16 cellular contexts compared by ENCODE assay signal in genomic region chr3:157098823-157099185, GRCh38.
DNase-seq lines count a peak whose midpoint lies in the region; ATAC-seq and TF ChIP-seq lines count a peak whose summit lies in the region.
"Had no signal": no experiment of that assay in that cellular context is flagged by ENCODE, and none has a peak within 500 bp of the region (broad histone marks: within the 10 kb centered on the region; RNA-seq: fewer than 3 reads in every experiment).

No MANE protein-coding gene starts in this region.

- no peaks in the 10 kb centered on the region for H3K79me2 ChIP-seq in mammary epithelial cell (ENCODE audit: insufficient read depth, low read length)

- H3K9me3 Mint-ChIP-seq in MCF 10A (ENCODE audit: unreplicated experiment), result no peaks in the 10 kb centered on the region
- H3K9me3 Mint-ChIP-seq in activated T-helper 1 cell treated with anti-CD3 and anti-CD28 coated beads, Interleukin-12 subunit alpha, Interleukin-12 subunit beta, Interleukin-2, Interleukin-4 antibody, amounts not matched to agents 30 ng/mL and 10 ng/mL and 1 ng/mL, durations not matched to agents 14 hours and 24 hours and 36 hours, result no peaks in the 10 kb centered on the region
- H3K9me3 Mint-ChIP-seq in stimulated activated naive CD8-positive, alpha-beta T cell treated with anti-CD3 and anti-CD28 coated beads, Interleukin-15, amount 100 ng/mL, for 72 hours, result no peaks in the 10 kb centered on the region
- H3K9me3 Mint-ChIP-seq: activated CD4-positive, alpha-beta T cell treated with anti-CD3 and anti-CD28 coated beads, Interleukin-2, amount 10 ng/mL, durations not matched to agents 7 days and 5 days; activated T-helper 2 cell treated with anti-CD3 and anti-CD28 coated beads, Interferon-gamma antibody, Interleukin-2, Interleukin-4, amounts not matched to agents 10 μg/mL and 5 μg/mL and 100 μg/mL, durations not matched to agents 14 hours and 24 hours and 36 hours; neural progenitor cell had no signal

- H3K36me3 ChIP-seq in mammary epithelial cell (ENCODE audit: insufficient read depth, low read length) (no peaks in the 10 kb centered on the region), gastroesophageal sphincter (no peaks in the 10 kb centered on the region), stomach (no peaks in the 10 kb centered on the region)
- H3K36me3 ChIP-seq: neural progenitor cell had no signal

- H3K4me2 ChIP-seq in mammary epithelial cell (ENCODE audit: insufficient read depth, low read depth, low read length), result no peak overlapping the region
- H3K4me2 ChIP-seq: neural progenitor cell had no signal

- dilution Hi-C loops in mammary epithelial cell (cut with HindIII; ENCODE audit: low sequenced_read_pairs), result no loop called here

- peak; percentile 66 for ATAC-seq in gastroesophageal sphincter
- no peak for ATAC-seq in stimulated activated naive CD8-positive, alpha-beta T cell treated with anti-CD3 and anti-CD28 coated beads, Interleukin-15, amount 100 ng/mL, for 72 hours

- 86% methylated on average over 3 of the region's 3 CpGs for WGBS in mammary epithelial cell (ENCODE audit: low coverage, missing lambda C conversion rate)
- 42 to 49% methylated on average over 3 of the region's 3 CpGs for WGBS in gastroesophageal sphincter (ENCODE audit: low coverage in 1 of 2), 2 donors
- 69 to 85% (median 75%) methylated on average over 3 of the region's 3 CpGs for WGBS in stomach, 5 donors

- H3K27ac ChIP-seq in mammary epithelial cell (ENCODE audit: insufficient read depth, low read depth, low read length) (no peak overlapping the region), gastroesophageal sphincter (peak overlapping the region; percentile 14 to 74 (median 44)), stomach (peak overlapping the region in 4 of 5 donors; percentile 17 to 57 (median 36))
- H3K27ac ChIP-seq: neural progenitor cell had no signal

- BruUV-seq in MCF 10A (replicated peaks; lab: Mats Ljungman, UMichigan) (no TSS peak), mammary epithelial cell (replicated peaks; lab: Mats Ljungman, UMichigan) (no TSS peak)

- H3K9ac ChIP-seq in mammary epithelial cell (ENCODE audit: insufficient read depth, low read length), result no peak overlapping the region
- H3K9ac ChIP-seq: neural progenitor cell had no signal

- H3K4me3 Mint-ChIP-seq in MCF 10A (ENCODE audit: unreplicated experiment), result no peak overlapping the region
- no peak overlapping the region for H3K4me3 Mint-ChIP-seq in activated T-helper 1 cell treated with anti-CD3 and anti-CD28 coated beads, Interleukin-12 subunit alpha, Interleukin-12 subunit beta, Interleukin-2, Interleukin-4 antibody, amounts not matched to agents 30 ng/mL and 10 ng/mL and 1 ng/mL, durations not matched to agents 14 hours and 24 hours and 36 hours
- no peak overlapping the region for H3K4me3 Mint-ChIP-seq in stimulated activated naive CD8-positive, alpha-beta T cell treated with anti-CD3 and anti-CD28 coated beads, Interleukin-15, amount 100 ng/mL, for 72 hours
- H3K4me3 Mint-ChIP-seq: activated CD4-positive, alpha-beta T cell treated with anti-CD3 and anti-CD28 coated beads, Interleukin-2, amount 10 ng/mL, durations not matched to agents 7 days and 5 days; neural progenitor cell had no signal

- POLR2A ChIA-PET in MCF 10A (lab: Yijun Ruan, JAX), result interaction anchor here (0.9 to 12.8 kb wide), 12 partner anchors 9 to 426 kb away, joined by 4 to 192 read pairs (median 8); partner anchors contain the start of gene TIPARP

- H3K36me3 Mint-ChIP-seq in MCF 10A (ENCODE audit: insufficient read depth, unreplicated experiment), result no peaks in the 10 kb centered on the region
- peaks cover 1% of the 10 kb centered on the region for H3K36me3 Mint-ChIP-seq in activated T-helper 1 cell treated with anti-CD3 and anti-CD28 coated beads, Interleukin-12 subunit alpha, Interleukin-12 subunit beta, Interleukin-2, Interleukin-4 antibody, amounts not matched to agents 30 ng/mL and 10 ng/mL and 1 ng/mL, durations not matched to agents 14 hours and 24 hours and 36 hours (ENCODE audit: low read depth)
- H3K36me3 Mint-ChIP-seq: neural progenitor cell had no signal

- peaks cover 16% of the 10 kb centered on the region for H3K4me1 Mint-ChIP-seq in MCF 10A (ENCODE audit: insufficient read depth, unreplicated experiment)
- peaks cover 66% of the 10 kb centered on the region for H3K4me1 Mint-ChIP-seq in activated T-helper 1 cell treated with anti-CD3 and anti-CD28 coated beads, Interleukin-12 subunit alpha, Interleukin-12 subunit beta, Interleukin-2, Interleukin-4 antibody, amounts not matched to agents 30 ng/mL and 10 ng/mL and 1 ng/mL, durations not matched to agents 14 hours and 24 hours and 36 hours (ENCODE audit: low read depth)
- peaks cover 44% of the 10 kb centered on the region for H3K4me1 Mint-ChIP-seq in stimulated activated naive CD8-positive, alpha-beta T cell treated with anti-CD3 and anti-CD28 coated beads, Interleukin-15, amount 100 ng/mL, for 72 hours

- TF ChIP-seq POLR2A in gastroesophageal sphincter (IDR thresholded peaks at IDR 0.05), result no peak
- TF ChIP-seq POLR2A in stomach (IDR thresholded peaks at IDR 0.05), result no peak

- TF ChIP-seq CTCF in MCF 10A (IDR thresholded peaks at IDR 0.05; ENCODE audit: unreplicated experiment) (no peak), mammary epithelial cell (conservative IDR thresholded peaks at IDR 0.05 in 1 of 2, IDR thresholded peaks at IDR 0.05 in 1 of 2; ENCODE audit: extremely low read depth in 1 of 2, insufficient read depth in 1 of 2, low read depth in 1 of 2, low read length in 2 of 2) (no peak), gastroesophageal sphincter (IDR thresholded peaks at IDR 0.05) (no peak), stomach (IDR thresholded peaks at IDR 0.05) (no peak)

- no peak for DNase-seq in MCF 10A (ENCODE audit: unreplicated experiment)
- DNase-seq in mammary epithelial cell, result no peak
- no peak for DNase-seq in activated T-helper 1 cell treated with anti-CD3 and anti-CD28 coated beads, Interleukin-12 subunit alpha, Interleukin-12 subunit beta, Interleukin-2, Interleukin-4 antibody, amounts not matched to agents 30 ng/mL and 10 ng/mL and 1 ng/mL, durations not matched to agents 14 hours and 24 hours and 36 hours (ENCODE audit: low spot score)
- DNase-seq in stomach, result no peak
- no peak for DNase-seq in NCI-H2196 treated with DMSO at 0.1 percent for 48 hours (lab: John Stamatoyannopoulos, UW; ENCODE audit: unreplicated experiment)
- no peak for DNase-seq in stimulated activated naive CD8-positive, alpha-beta T cell treated with anti-CD3 and anti-CD28 coated beads, Interleukin-15, amount 100 ng/mL, for 72 hours
- no peak for DNase-seq in NCI-H1930 (lab: John Stamatoyannopoulos, UW)
- DNase-seq: ACHN; activated CD4-positive, alpha-beta T cell treated with anti-CD3 and anti-CD28 coated beads, Interleukin-2, amount 10 ng/mL, durations not matched to agents 7 days and 5 days; Calu3; SIG-M5; stimulated activated naive CD4-positive, alpha-beta T cell; T1000 had no signal

- H2AFZ ChIP-seq in mammary epithelial cell (ENCODE audit: low read depth, low read length), result no peak overlapping the region
- H2AFZ ChIP-seq: neural progenitor cell had no signal

- intact Hi-C loops in MCF 10A (cut with micrococcal nuclease) (no loop called here), mammary epithelial cell (cut with micrococcal nuclease) (no loop called here), stomach (cut with DNase I; ENCODE audit: low total_unique reads) (no loop called here)
- intact Hi-C loops in activated T-helper 1 cell treated with anti-CD3 and anti-CD28 coated beads, Interleukin-12 subunit alpha, Interleukin-12 subunit beta, Interleukin-2, Interleukin-4 antibody, amounts not matched to agents 30 ng/mL and 10 ng/mL and 1 ng/mL, durations not matched to agents 14 hours and 24 hours and 36 hours (cut with micrococcal nuclease), result no loop called here

- no peaks in the 10 kb centered on the region for H3K27me3 Mint-ChIP-seq in MCF 10A (ENCODE audit: insufficient read depth, unreplicated experiment)
- no peaks in the 10 kb centered on the region for H3K27me3 Mint-ChIP-seq in activated T-helper 1 cell treated with anti-CD3 and anti-CD28 coated beads, Interleukin-12 subunit alpha, Interleukin-12 subunit beta, Interleukin-2, Interleukin-4 antibody, amounts not matched to agents 30 ng/mL and 10 ng/mL and 1 ng/mL, durations not matched to agents 14 hours and 24 hours and 36 hours (ENCODE audit: insufficient read depth)
- peaks cover 6% of the 10 kb centered on the region for H3K27me3 Mint-ChIP-seq in stimulated activated naive CD8-positive, alpha-beta T cell treated with anti-CD3 and anti-CD28 coated beads, Interleukin-15, amount 100 ng/mL, for 72 hours
- H3K27me3 Mint-ChIP-seq: activated CD4-positive, alpha-beta T cell treated with anti-CD3 and anti-CD28 coated beads, Interleukin-2, amount 10 ng/mL, durations not matched to agents 7 days and 5 days had no signal

- no peaks in the 10 kb centered on the region for H4K20me1 ChIP-seq in mammary epithelial cell (ENCODE audit: insufficient read depth, low read length)

- in situ Hi-C loops in mammary epithelial cell (cut with MboI; ENCODE audit: low sequenced_read_pairs in 2 of 2), result loop anchor here in 1 of 2 donors (25.0 kb wide), 2 partner anchors 412 to 562 kb away; no protein-coding TSS in a partner anchor

- TF ChIP-seq EP300 in gastroesophageal sphincter (IDR thresholded peaks at IDR 0.05), result no peak
- no peak for TF ChIP-seq EP300 in stomach (IDR thresholded peaks at IDR 0.05)

- no peaks in the 10 kb centered on the region for H3K9me3 ChIP-seq in mammary epithelial cell (replicated peaks; ENCODE audit: insufficient read depth, low read length)
- no peaks in the 10 kb centered on the region for H3K9me3 ChIP-seq in gastroesophageal sphincter
- H3K9me3 ChIP-seq in stomach, result no peaks in the 10 kb centered on the region

- CTCF ChIA-PET in MCF 10A (lab: Yijun Ruan, JAX), result interaction anchor here (1.4 to 2.7 kb wide), 9 partner anchors 9 to 39 kb away, joined by 3 to 16 read pairs (median 6); no protein-coding TSS in a partner anchor
- CTCF ChIA-PET in mammary epithelial cell (lab: Charles Lee; ENCODE audit: low non-redundant PET), result no interaction called here

- peak overlapping the region; percentile 78 for H3K27ac Mint-ChIP-seq in MCF 10A (ENCODE audit: low read depth, unreplicated experiment)
- peak overlapping the region; percentile 16 for H3K27ac Mint-ChIP-seq in activated T-helper 1 cell treated with anti-CD3 and anti-CD28 coated beads, Interleukin-12 subunit alpha, Interleukin-12 subunit beta, Interleukin-2, Interleukin-4 antibody, amounts not matched to agents 30 ng/mL and 10 ng/mL and 1 ng/mL, durations not matched to agents 14 hours and 24 hours and 36 hours
- H3K27ac Mint-ChIP-seq in stimulated activated naive CD8-positive, alpha-beta T cell treated with anti-CD3 and anti-CD28 coated beads, Interleukin-15, amount 100 ng/mL, for 72 hours, result no peak overlapping the region
- H3K27ac Mint-ChIP-seq: neural progenitor cell had no signal

- H3K4me3 ChIP-seq in mammary epithelial cell (replicated peaks in 1 of 3; ENCODE audit: insufficient read depth in 1 of 3, low read depth in 2 of 3, low read length in 3 of 3) (no peak overlapping the region), gastroesophageal sphincter (no peak overlapping the region), stomach (no peak overlapping the region)
- H3K4me3 ChIP-seq: neural progenitor cell had no signal

- H3K27me3 ChIP-seq in mammary epithelial cell (ENCODE audit: insufficient read depth, low read length) (no peaks in the 10 kb centered on the region), gastroesophageal sphincter (no peaks in the 10 kb centered on the region), stomach (no peaks in the 10 kb centered on the region)
- H3K27me3 ChIP-seq: neural progenitor cell had no signal

- H3K4me1 ChIP-seq in mammary epithelial cell (ENCODE audit: insufficient read depth, low read length) (peaks cover 29% of the 10 kb centered on the region), gastroesophageal sphincter (peaks cover 0 to 24% (median 4%) of the 10 kb centered on the region in 3 donors), stomach (peaks cover 0 to 23% (median 19%) of the 10 kb centered on the region in 4 donors)
- H3K4me1 ChIP-seq: neural progenitor cell had no signal

Comparison
In these comparisons a context has a peak if more than half of its experiments do, and no peak if none do; other contexts are left out.
1. H3K27ac Mint-ChIP-seq: peak in MCF 10A (single experiment) and activated T-helper 1 cell treated with anti-CD3 and anti-CD28 coated beads, Interleukin-12 subunit alpha, Interleukin-12 subunit beta, Interleukin-2, Interleukin-4 antibody, amounts not matched to agents 30 ng/mL and 10 ng/mL and 1 ng/mL, durations not matched to agents 14 hours and 24 hours and 36 hours (single experiment); none in stimulated activated naive CD8-positive, alpha-beta T cell treated with anti-CD3 and anti-CD28 coated beads, Interleukin-15, amount 100 ng/mL, for 72 hours (0 of 2).